Comparison of ENCODE assay signal across 8 cellular contexts in the genomic region with DNA sequence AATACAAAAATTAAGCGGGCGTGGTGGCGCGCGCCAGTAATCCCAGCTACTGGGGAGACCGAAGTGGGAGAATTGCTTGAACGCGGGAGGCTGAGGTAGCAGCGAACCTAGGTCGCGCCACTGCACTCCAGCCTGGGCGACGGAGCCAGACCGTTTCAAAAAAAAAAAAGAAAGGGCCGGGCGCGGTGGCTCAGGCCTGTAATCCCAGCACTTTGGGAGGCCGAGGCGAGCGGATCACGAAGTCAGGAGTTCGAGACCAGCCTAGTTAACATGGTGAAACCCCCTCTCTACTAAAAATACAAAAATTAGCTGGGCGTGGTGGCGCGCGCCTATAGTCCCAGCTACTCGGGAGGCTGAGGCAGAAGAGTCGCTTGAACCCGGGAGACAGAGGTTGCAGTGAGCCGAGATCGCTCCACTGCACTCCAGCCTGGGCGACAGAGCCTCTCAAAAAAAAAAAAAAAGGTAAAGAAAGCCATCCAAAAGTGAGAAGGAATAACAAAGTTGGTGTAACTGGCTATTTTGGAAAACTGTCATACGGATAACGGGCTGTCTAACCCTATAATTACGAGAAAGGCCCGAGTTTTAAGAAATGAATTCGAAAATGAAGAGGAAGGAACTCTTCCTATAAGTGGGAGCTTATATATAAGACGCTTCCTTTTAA. TPM values are rescaled to one million over a fixed set of nuclear protein-coding genes. Genes with fewer than 3 reads are reported as not detected.
A peak's percentile ranks its signal among the peaks of the same experiment; 100 is the strongest.
DNase-seq lines count a peak whose midpoint lies in the region; ATAC-seq and TF ChIP-seq lines count a peak whose summit lies in the region.
"Not testable (repeated sequence)": the region's sequence is repeated elsewhere in the genome, so short reads cannot be mapped to it uniquely, and the experiment has no call there.

No MANE protein-coding gene starts in this region.

- H4K20me1 ChIP-seq in HCT116 (ENCODE audit: insufficient read depth): peaks cover 14% of the 10 kb centered on the region; the same call in 1 of the 2 replicates

- RAD21 ChIA-PET in HCT116 (lab: Charles Lee; ENCODE audit: low non-redundant PET in 1 of 2, low total read pairs in 2 of 2, uncharacterized antibody in 2 of 2, unreplicated experiment in 2 of 2): interaction anchor here in 1 of 2 experiments (1.6 kb wide), 1 partner anchor 70 kb away, joined by 3 read pairs; no protein-coding TSS in a partner anchor

- peak overlapping the region; percentile 12 for H2AFZ ChIP-seq in HCT116 (ENCODE audit: low read depth, low read length, poor library complexity, severe bottlenecking)

- TF ChIP-seq RAD21 in HCT116 (IDR thresholded peaks at IDR 0.05; ENCODE audit: low read depth): not testable (repeated sequence)

- TF ChIP-seq CTCF in A673 (conservative IDR thresholded peaks at IDR 0.05; ENCODE audit: low read depth, low read length); HCT116 (IDR thresholded peaks at IDR 0.05 in 2 of 3, conservative IDR thresholded peaks at IDR 0.05 in 1 of 3; ENCODE audit: borderline replicate concordance in 1 of 3, insufficient read depth in 1 of 3, low read depth in 2 of 3, low read length in 2 of 3): not testable (repeated sequence)

- H3K4me2 ChIP-seq in HCT116 (ENCODE audit: low read length): peak overlapping the region; percentile 78

- peak overlapping the region; percentile 97 for H3K27ac Mint-ChIP-seq in activated naive CD4-positive, alpha-beta T cell treated with anti-CD3 and anti-CD28 coated beads, Interleukin-2, amount 50 U/mL, for 24 hours
- H3K27ac Mint-ChIP-seq in natural killer cell treated with Interleukin-12 subunit alpha and Interleukin-12 subunit beta and Interleukin-15 and Interleukin-18, amount 100 ng/mL, for 72 hours: peak overlapping the region; percentile 84 to 94
- peak overlapping the region; percentile 97 for H3K27ac Mint-ChIP-seq in stimulated activated naive B cell treated with anti-CD40 and anti-IgM and Interleukin-4, amounts not matched to agents 10 μg/mL and 1 μg/mL and 100 μg/mL, for 72 hours

- not testable (repeated sequence) for H3K9me3 Mint-ChIP-seq in activated naive CD4-positive, alpha-beta T cell treated with anti-CD3 and anti-CD28 coated beads, Interleukin-2, amount 50 U/mL, for 24 hours; natural killer cell treated with Interleukin-12 subunit alpha and Interleukin-12 subunit beta and Interleukin-15 and Interleukin-18, amount 100 ng/mL, for 72 hours; stimulated activated naive B cell treated with anti-CD40 and anti-IgM and Interleukin-4, amounts not matched to agents 10 μg/mL and 1 μg/mL and 100 μg/mL, for 72 hours

- not testable (repeated sequence) for H3K27me3 ChIP-seq in A673 (replicated peaks; ENCODE audit: insufficient read depth, low read depth, low read length, poor library complexity); HCT116 (ENCODE audit: insufficient read depth, low read length); SJSA1 (replicated peaks); duodenal mucosa (ENCODE audit: control insufficient read depth in 1 of 2, insufficient read depth in 2 of 2, low read length in 2 of 2)

- H3K79me2 ChIP-seq in HCT116 (ENCODE audit: insufficient read depth, low read length): peaks cover 88% of the 10 kb centered on the region

- CTCF ChIA-PET in A673 (lab: Charles Lee): not testable (repeated sequence)
- CTCF ChIA-PET in HCT116 (lab: Charles Lee): interaction anchor here (1.0 kb wide), 1 partner anchor 70 kb away, joined by 3 read pairs; no protein-coding TSS in a partner anchor

- H3K4me3 Mint-ChIP-seq in activated naive CD4-positive, alpha-beta T cell treated with anti-CD3 and anti-CD28 coated beads, Interleukin-2, amount 50 U/mL, for 24 hours: peak overlapping the region; percentile 96
- H3K4me3 Mint-ChIP-seq in natural killer cell treated with Interleukin-12 subunit alpha and Interleukin-12 subunit beta and Interleukin-15 and Interleukin-18, amount 100 ng/mL, for 72 hours: peak overlapping the region; percentile 89
- H3K4me3 Mint-ChIP-seq in stimulated activated naive B cell treated with anti-CD40 and anti-IgM and Interleukin-4, amounts not matched to agents 10 μg/mL and 1 μg/mL and 100 μg/mL, for 72 hours: peak overlapping the region; percentile 96 to 98

- H3K4me3 ChIP-seq in A673 (ENCODE audit: low read depth, low read length, poor library complexity, severe bottlenecking) (peak overlapping the region; percentile 97), HCT116 (replicated peaks in 1 of 2; ENCODE audit: low read depth in 1 of 2, low read length in 2 of 2) (peak overlapping the region; percentile 84 to 87), SJSA1 (peak overlapping the region; percentile 94), duodenal mucosa (ENCODE audit: low read depth in 1 of 2, low read length in 2 of 2) (peak overlapping the region; percentile 95 to 98), iPS-11a (ENCODE audit: low read depth, low read length) (peak overlapping the region; percentile 91)

- intact Hi-C loops in A673 (cut with micrococcal nuclease; ENCODE audit: unreplicated experiment): not testable (repeated sequence)
- intact Hi-C loops in HCT116 (cut with micrococcal nuclease): loop anchor here (2.0 kb wide), 1 partner anchor 70 kb away; no protein-coding TSS in a partner anchor

- not testable (repeated sequence) for H3K36me3 ChIP-seq in A673 (ENCODE audit: insufficient read depth, low read length, poor library complexity, severe bottlenecking); HCT116 (ENCODE audit: control insufficient read depth in 1 of 2, insufficient read depth in 2 of 2, low read length in 2 of 2); SJSA1; duodenal mucosa (ENCODE audit: control insufficient read depth in 1 of 2, insufficient read depth in 2 of 2, low read length in 2 of 2)

- POLR2A ChIA-PET in A673 (lab: Charles Lee; ENCODE audit: low non-redundant PET) (interaction anchor here (0.5 to 0.7 kb wide), 2 partner anchors 84 to 164 kb away, joined by 4 to 6 read pairs; partner anchors contain the start of gene UBB), HCT116 (lab: Charles Lee) (interaction anchor here (1.1 to 3.5 kb wide), 4 partner anchors 10 to 147 kb away, joined by 3 to 12 read pairs (median 4); no protein-coding TSS in a partner anchor)

- not testable (repeated sequence) for H3K9me2 ChIP-seq in HCT116 (ENCODE audit: insufficient read depth)

- BruUV-seq in A673 (replicated peaks; lab: Mats Ljungman, UMichigan); HCT116 (replicated peaks; lab: Mats Ljungman, UMichigan): not testable (repeated sequence)

- H3K27ac ChIP-seq in A673 (ENCODE audit: low read depth, low read length, poor library complexity, severe bottlenecking) (peak overlapping the region; percentile 97), HCT116 (ENCODE audit: low read depth, low read length) (peak overlapping the region; percentile 94), SJSA1 (peak overlapping the region; percentile 67), duodenal mucosa (ENCODE audit: low read depth, low read length) (peak overlapping the region; percentile 98)

- peak overlapping the region; percentile 89 for H3K9ac ChIP-seq in HCT116 (ENCODE audit: low read length)
- H3K9ac ChIP-seq in duodenal mucosa (ENCODE audit: low read depth in 1 of 2, low read length in 2 of 2): peak overlapping the region; percentile 85 to 95

- peaks cover 19% of the 10 kb centered on the region for H3K4me1 ChIP-seq in A673 (ENCODE audit: insufficient read depth, low read length, poor library complexity, severe bottlenecking)
- H3K4me1 ChIP-seq in HCT116 (ENCODE audit: control insufficient read depth in 1 of 2, insufficient read depth in 2 of 2, low read length in 2 of 2): peaks cover 13 to 37% of the 10 kb centered on the region in 2 experiments; a peak in 3 of 4 replicates
- H3K4me1 ChIP-seq in SJSA1 (replicated peaks): peaks cover 19% of the 10 kb centered on the region
- peaks cover 27 to 36% of the 10 kb centered on the region in 2 donors for H3K4me1 ChIP-seq in duodenal mucosa (ENCODE audit: control insufficient read depth in 1 of 2, insufficient read depth in 2 of 2, low read length in 2 of 2)

- not testable (repeated sequence) for H3K36me3 Mint-ChIP-seq in activated naive CD4-positive, alpha-beta T cell treated with anti-CD3 and anti-CD28 coated beads, Interleukin-2, amount 50 U/mL, for 24 hours; natural killer cell treated with Interleukin-12 subunit alpha and Interleukin-12 subunit beta and Interleukin-15 and Interleukin-18, amount 100 ng/mL, for 72 hours; stimulated activated naive B cell treated with anti-CD40 and anti-IgM and Interleukin-4, amounts not matched to agents 10 μg/mL and 1 μg/mL and 100 μg/mL, for 72 hours

- not testable (repeated sequence) for H3K27me3 Mint-ChIP-seq in activated naive CD4-positive, alpha-beta T cell treated with anti-CD3 and anti-CD28 coated beads, Interleukin-2, amount 50 U/mL, for 24 hours; natural killer cell treated with Interleukin-12 subunit alpha and Interleukin-12 subunit beta and Interleukin-15 and Interleukin-18, amount 100 ng/mL, for 72 hours; stimulated activated naive B cell treated with anti-CD40 and anti-IgM and Interleukin-4, amounts not matched to agents 10 μg/mL and 1 μg/mL and 100 μg/mL, for 72 hours

- TF ChIP-seq POLR2A in HCT116 (IDR thresholded peaks at IDR 0.05; ENCODE audit: borderline replicate concordance, extremely low read depth, insufficient read depth, insufficient read length): not testable (repeated sequence)

- not testable (repeated sequence) for DNase-seq in A673 (ENCODE audit: low spot score); HCT116 (ENCODE audit: low read depth, low spot score); SJSA1 (ENCODE audit: low read depth in 1 of 2, low spot score in 2 of 2); natural killer cell treated with Interleukin-12 subunit alpha and Interleukin-12 subunit beta and Interleukin-15 and Interleukin-18, amount 100 ng/mL, for 72 hours (ENCODE audit: low spot score); stimulated activated naive B cell treated with anti-CD40 and anti-IgM and Interleukin-4, amounts not matched to agents 10 μg/mL and 1 μg/mL and 100 μg/mL, for 72 hours

- H3K4me1 Mint-ChIP-seq in activated naive CD4-positive, alpha-beta T cell treated with anti-CD3 and anti-CD28 coated beads, Interleukin-2, amount 50 U/mL, for 24 hours: peaks cover 45% of the 10 kb centered on the region
- H3K4me1 Mint-ChIP-seq in natural killer cell treated with Interleukin-12 subunit alpha and Interleukin-12 subunit beta and Interleukin-15 and Interleukin-18, amount 100 ng/mL, for 72 hours (ENCODE audit: low read depth in 2 of 2): peaks cover 23 to 25% of the 10 kb centered on the region in 2 donors
- peaks cover 9 to 46% of the 10 kb centered on the region in 2 donors for H3K4me1 Mint-ChIP-seq in stimulated activated naive B cell treated with anti-CD40 and anti-IgM and Interleukin-4, amounts not matched to agents 10 μg/mL and 1 μg/mL and 100 μg/mL, for 72 hours

- H3K9me3 ChIP-seq in A673 (ENCODE audit: low read depth, low read length, poor library complexity, severe bottlenecking); HCT116 (ENCODE audit: control insufficient read depth in 1 of 2, insufficient read depth in 1 of 2, low read depth in 1 of 2, low read length in 2 of 2); SJSA1 (replicated peaks); duodenal mucosa (ENCODE audit: control insufficient read depth in 1 of 2, low read length in 2 of 2): not testable (repeated sequence)

- not testable (repeated sequence) for ATAC-seq in HCT116; natural killer cell treated with Interleukin-12 subunit alpha and Interleukin-12 subunit beta and Interleukin-15 and Interleukin-18, amount 100 ng/mL, for 72 hours; stimulated activated naive B cell treated with anti-CD40 and anti-IgM and Interleukin-4, amounts not matched to agents 10 μg/mL and 1 μg/mL and 100 μg/mL, for 72 hours (replicated peaks)

RNA-seq across cellular contexts. Expression of gene PIGL, which starts 0.5 kb away (rescaled TPM):
- total RNA-seq in A673 (2021): 31.7 and 41.9 TPM in 2 replicates
- total RNA-seq in HCT116 (2021; ENCODE audit: unreplicated experiment): 36.8 TPM
- 34.4 and 40.5 TPM in 2 replicates for polyA plus RNA-seq in HCT116 (2012)
- 1.9 and 15.9 TPM in 2 replicates for total RNA-seq in SJSA1 (2014; rRNA removed; shearing (Covaris generic))
- 10 to 100 TPM; 26.4 to 67.4 TPM for total RNA-seq in natural killer cell treated with Interleukin-12 subunit alpha and Interleukin-12 subunit beta and Interleukin-15 and Interleukin-18, amount 100 ng/mL, for 72 hours

RNA-seq across cellular contexts. Expression of gene NCOR1, which starts 1.1 kb away (rescaled TPM):
- total RNA-seq in A673 (2021) (148 and 150 TPM in 2 replicates), HCT116 (2021; ENCODE audit: unreplicated experiment) (43.7 TPM)
- 17.2 and 28.6 TPM in 2 replicates for polyA plus RNA-seq in HCT116 (2012)
- 45.6 and 56.9 TPM in 2 replicates for total RNA-seq in SJSA1 (2014; rRNA removed; shearing (Covaris generic))
- total RNA-seq in natural killer cell treated with Interleukin-12 subunit alpha and Interleukin-12 subunit beta and Interleukin-15 and Interleukin-18, amount 100 ng/mL, for 72 hours: 100 to 1,000 TPM; 146 to 193 TPM
